Comparison of ENCODE assay signal across 22 cellular contexts in the genomic region with DNA sequence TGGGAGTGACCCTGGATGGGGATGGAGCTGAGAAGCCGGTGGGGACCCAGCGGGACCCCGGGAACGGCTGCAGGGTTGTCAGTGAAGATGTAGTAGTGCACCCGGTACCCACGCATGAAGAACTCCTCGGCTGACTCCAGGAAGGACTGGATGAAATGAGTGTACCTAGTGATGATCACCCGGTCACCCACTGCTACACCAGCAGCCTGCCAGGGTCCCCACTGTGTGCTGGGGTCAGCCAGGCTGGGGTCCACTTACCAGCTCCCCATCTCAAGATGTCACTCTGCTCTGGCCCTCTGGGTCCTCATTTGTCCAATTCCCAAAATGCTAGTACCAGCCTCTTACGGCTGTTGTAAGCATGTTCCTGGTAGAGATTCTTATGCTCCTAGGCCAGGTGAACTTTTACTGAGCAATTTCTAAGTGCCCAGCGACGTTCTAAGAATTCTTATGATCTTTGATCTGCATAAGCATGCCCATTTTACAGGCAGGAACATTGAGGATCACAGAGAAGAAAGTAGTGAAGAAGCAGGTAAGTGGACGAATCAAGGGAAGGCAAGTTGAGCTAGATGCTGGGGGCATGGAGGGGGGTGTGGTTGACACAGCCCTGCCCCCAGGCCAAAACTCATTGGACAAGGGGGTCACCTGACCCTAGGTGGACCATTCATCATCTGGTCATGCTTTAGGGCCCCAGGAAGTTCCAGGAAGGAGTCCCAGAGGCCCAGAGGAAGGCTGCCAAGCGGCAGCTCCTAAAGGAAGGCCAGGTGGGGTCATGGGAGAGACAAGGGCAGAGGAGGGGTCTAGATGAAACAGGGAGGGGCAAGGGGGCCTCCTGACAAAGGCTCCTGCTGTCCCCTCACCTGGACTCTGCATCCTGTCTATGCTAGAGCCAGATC. TPM values are rescaled to one million over a fixed set of nuclear protein-coding genes. Genes with fewer than 3 reads are reported as not detected.
"Had no signal": no experiment of that assay in that cellular context is flagged by ENCODE, and none has a peak within 500 bp of the region (broad histone marks: within the 10 kb centered on the region; RNA-seq: fewer than 3 reads in every experiment).

No MANE protein-coding gene starts in this region.

- H3K27me3 ChIP-seq: cardiac muscle cell, dorsolateral prefrontal cortex, tibial nerve had no signal

- ATAC-seq: natural killer cell, WTC11 had no signal

- H3K27ac ChIP-seq: cardiac muscle cell, dorsolateral prefrontal cortex, epithelial cell of prostate, neutrophil, tibial nerve had no signal

- H3K36me3 Mint-ChIP-seq: activated CD4-positive, alpha-beta memory T cell treated with anti-CD3 and anti-CD28 coated beads for 36 hours; activated naive CD8-positive, alpha-beta T cell treated with anti-CD3 and anti-CD28 coated beads for 36 hours; natural killer cell had no signal

- H3K36me3 ChIP-seq: cardiac muscle cell had no signal

- H3K27me3 Mint-ChIP-seq: activated CD4-positive, alpha-beta memory T cell treated with anti-CD3 and anti-CD28 coated beads for 36 hours; activated naive CD8-positive, alpha-beta T cell treated with anti-CD3 and anti-CD28 coated beads for 36 hours; stimulated activated naive CD8-positive, alpha-beta T cell treated with anti-CD3 and anti-CD28 coated beads, Interleukin-15, Interleukin-2, amounts not matched to agents 100 ng/mL and 50 ng/mL, for 24 hours had no signal

- H3K4me1 Mint-ChIP-seq: WTC11 had no signal

- H3K27ac Mint-ChIP-seq: activated CD4-positive, alpha-beta memory T cell treated with anti-CD3 and anti-CD28 coated beads for 36 hours; activated naive CD8-positive, alpha-beta T cell treated with anti-CD3 and anti-CD28 coated beads for 36 hours; activated T-helper 1 cell treated with anti-CD3 and anti-CD28 coated beads, Interleukin-12 subunit alpha, Interleukin-12 subunit beta, Interleukin-2, Interleukin-4 antibody, amounts not matched to agents 30 ng/mL and 10 ng/mL and 1 ng/mL, durations not matched to agents 14 hours and 24 hours and 36 hours; natural killer cell; stimulated activated naive CD8-positive, alpha-beta T cell treated with anti-CD3 and anti-CD28 coated beads, Interleukin-15, Interleukin-2, amounts not matched to agents 100 ng/mL and 50 ng/mL, for 24 hours; T-helper 2 cell treated with Interferon-gamma antibody and Interleukin-4, amounts not matched to agents 5 μg/mL and 100 μg/mL, for 36 hours; WTC11 had no signal

- H3K9me3 ChIP-seq: neutrophil, tibial nerve had no signal

- H3K9me3 Mint-ChIP-seq: activated CD4-positive, alpha-beta memory T cell treated with anti-CD3 and anti-CD28 coated beads for 36 hours; activated naive CD8-positive, alpha-beta T cell treated with anti-CD3 and anti-CD28 coated beads for 36 hours; activated T-helper 1 cell treated with anti-CD3 and anti-CD28 coated beads, Interleukin-12 subunit alpha, Interleukin-12 subunit beta, Interleukin-2, Interleukin-4 antibody, amounts not matched to agents 30 ng/mL and 10 ng/mL and 1 ng/mL, durations not matched to agents 14 hours and 24 hours and 36 hours; natural killer cell; stimulated activated naive CD8-positive, alpha-beta T cell treated with anti-CD3 and anti-CD28 coated beads, Interleukin-15, Interleukin-2, amounts not matched to agents 100 ng/mL and 50 ng/mL, for 24 hours; T-helper 2 cell treated with Interferon-gamma antibody and Interleukin-4, amounts not matched to agents 5 μg/mL and 100 μg/mL, for 36 hours; WTC11 had no signal

- H3K4me3 Mint-ChIP-seq: activated CD4-positive, alpha-beta memory T cell treated with anti-CD3 and anti-CD28 coated beads for 36 hours; activated naive CD8-positive, alpha-beta T cell treated with anti-CD3 and anti-CD28 coated beads for 36 hours; activated T-helper 1 cell treated with anti-CD3 and anti-CD28 coated beads, Interleukin-12 subunit alpha, Interleukin-12 subunit beta, Interleukin-2, Interleukin-4 antibody, amounts not matched to agents 30 ng/mL and 10 ng/mL and 1 ng/mL, durations not matched to agents 14 hours and 24 hours and 36 hours; natural killer cell; stimulated activated naive CD8-positive, alpha-beta T cell treated with anti-CD3 and anti-CD28 coated beads, Interleukin-15, Interleukin-2, amounts not matched to agents 100 ng/mL and 50 ng/mL, for 24 hours; T-helper 2 cell treated with Interferon-gamma antibody and Interleukin-4, amounts not matched to agents 5 μg/mL and 100 μg/mL, for 36 hours; WTC11 had no signal

- DNase-seq: activated CD4-positive, alpha-beta T cell treated with anti-CD3 and anti-CD28 coated beads for 4 hours; activated gamma-delta T cell treated with Interleukin-2 at 50 U/mL for 16 hours; activated naive CD8-positive, alpha-beta T cell treated with anti-CD3 and anti-CD28 coated beads for 36 hours; activated T-cell treated with anti-CD3 and anti-CD28 coated beads for 4 hours; amniotic stem cell; foreskin melanocyte; glutamatergic neuron; hypothalamus; kidney glomerular epithelial cell; mesendoderm; natural killer cell; stimulated activated CD4-positive, alpha-beta T cell treated with anti-CD3 and anti-CD28 coated beads, Interleukin-2, amount 100 ng/mL, for 24 hours had no signal

- H3K4me3 ChIP-seq: cardiac muscle cell, dorsolateral prefrontal cortex, tibial nerve had no signal

RNA-seq across cellular contexts. Expression of a gene that starts 54.7 kb away (rescaled TPM):
- total RNA-seq: activated CD4-positive, alpha-beta memory T cell treated with anti-CD3 and anti-CD28 coated beads for 36 hours; activated naive CD8-positive, alpha-beta T cell treated with anti-CD3 and anti-CD28 coated beads for 36 hours; activated T-helper 1 cell treated with anti-CD3 and anti-CD28 coated beads, Interleukin-12 subunit alpha, Interleukin-12 subunit beta, Interleukin-2, Interleukin-4 antibody, amounts not matched to agents 30 ng/mL and 10 ng/mL and 1 ng/mL, durations not matched to agents 14 hours and 24 hours and 36 hours; cardiac muscle cell; dorsolateral prefrontal cortex; natural killer cell; tibial nerve; WTC11 had no signal
